9 cellular contexts compared by ENCODE assay signal in genomic region chr6:3455121-3455489, GRCh38. TPM values are rescaled to one million over a fixed set of nuclear protein-coding genes. Genes with fewer than 3 reads are reported as not detected.
A peak's percentile ranks its signal among the peaks of the same experiment; 100 is the strongest.
DNase-seq lines count a peak whose midpoint lies in the region; ATAC-seq and TF ChIP-seq lines count a peak whose summit lies in the region.
"Had no signal": no experiment of that assay in that cellular context is flagged by ENCODE, and none has a peak within 500 bp of the region (broad histone marks: within the 10 kb centered on the region; RNA-seq: fewer than 3 reads in every experiment).

No MANE protein-coding gene starts in this region.

- peak overlapping the region; percentile 91 for H3K9ac ChIP-seq in adipocyte (ENCODE audit: low read length)

- H3K36me3 Mint-ChIP-seq in activated CD8-positive, alpha-beta T cell treated with anti-CD3 and anti-CD28 coated beads for 36 hours (ENCODE audit: low read depth) = no peaks in the 10 kb centered on the region
- no peaks in the 10 kb centered on the region for H3K36me3 Mint-ChIP-seq in activated CD8-positive, alpha-beta T cell treated with anti-CD3 and anti-CD28 coated beads, Interleukin-2, amount 10 ng/mL, durations not matched to agents 7 days and 5 days (ENCODE audit: low read depth)

- H3K27ac Mint-ChIP-seq in activated CD8-positive, alpha-beta T cell treated with anti-CD3 and anti-CD28 coated beads for 36 hours = no peak overlapping the region
- no peak overlapping the region for H3K27ac Mint-ChIP-seq in activated CD8-positive, alpha-beta T cell treated with anti-CD3 and anti-CD28 coated beads, Interleukin-2, amount 10 ng/mL, durations not matched to agents 7 days and 5 days

- H3K4me1 Mint-ChIP-seq in activated CD8-positive, alpha-beta T cell treated with anti-CD3 and anti-CD28 coated beads for 36 hours (ENCODE audit: low read depth) = peaks cover 5% of the 10 kb centered on the region
- peaks cover 6% of the 10 kb centered on the region for H3K4me1 Mint-ChIP-seq in activated CD8-positive, alpha-beta T cell treated with anti-CD3 and anti-CD28 coated beads, Interleukin-2, amount 10 ng/mL, durations not matched to agents 7 days and 5 days (ENCODE audit: low read depth)

- no peak overlapping the region for H3K4me3 Mint-ChIP-seq in activated CD8-positive, alpha-beta T cell treated with anti-CD3 and anti-CD28 coated beads for 36 hours
- H3K4me3 Mint-ChIP-seq in activated CD8-positive, alpha-beta T cell treated with anti-CD3 and anti-CD28 coated beads, Interleukin-2, amount 10 ng/mL, durations not matched to agents 7 days and 5 days = no peak overlapping the region

- peaks cover 50% of the 10 kb centered on the region for H3K4me1 ChIP-seq in adipocyte (ENCODE audit: control insufficient read depth, insufficient read depth, low read length)
- H3K4me1 ChIP-seq in left lung = peaks cover 4 to 11% of the 10 kb centered on the region in 2 donors
- H3K4me1 ChIP-seq: SJCRH30 had no signal

- peak; percentile 49 for ATAC-seq in activated CD8-positive, alpha-beta T cell treated with anti-CD3 and anti-CD28 coated beads for 36 hours
- ATAC-seq in activated CD8-positive, alpha-beta T cell treated with anti-CD3 and anti-CD28 coated beads, Interleukin-2, amount 10 ng/mL, durations not matched to agents 7 days and 5 days = no peak
- ATAC-seq in left lung (peak; percentile 27), GM21529 (IDR thresholded peaks at IDR 0.05; ENCODE audit: unreplicated experiment) (no peak), HG03139 (IDR thresholded peaks at IDR 0.05; ENCODE audit: unreplicated experiment) (no peak)

- no peak for TF ChIP-seq CTCF in activated CD8-positive, alpha-beta T cell treated with anti-CD3 and anti-CD28 coated beads for 36 hours (IDR thresholded peaks at IDR 0.05)
- TF ChIP-seq CTCF in left lung (IDR thresholded peaks at IDR 0.05) = no peak

- no peaks in the 10 kb centered on the region for H3K9me3 ChIP-seq in adipocyte (ENCODE audit: control insufficient read depth, low read length)
- H3K9me3 ChIP-seq in left lung = no peaks in the 10 kb centered on the region
- H3K9me3 ChIP-seq: SJCRH30 had no signal

- CTCF ChIA-PET in activated CD8-positive, alpha-beta T cell treated with anti-CD3 and anti-CD28 coated beads for 36 hours (lab: Charles Lee) = interaction anchor here (1.1 kb wide), 1 partner anchor 16 kb away, joined by 3 read pairs; no protein-coding TSS in a partner anchor
- CTCF ChIA-PET in activated CD8-positive, alpha-beta T cell treated with anti-CD3 and anti-CD28 coated beads, Interleukin-2, amount 10 ng/mL, durations not matched to agents 7 days and 5 days (lab: Charles Lee) = interaction anchor here (1.3 kb wide), 1 partner anchor 11 kb away, joined by 3 read pairs; no protein-coding TSS in a partner anchor

- H3K36me3 ChIP-seq in adipocyte (ENCODE audit: control insufficient read depth, insufficient read depth, low read length, severe bottlenecking) = no peaks in the 10 kb centered on the region
- H3K36me3 ChIP-seq in left lung = no peaks in the 10 kb centered on the region
- H3K36me3 ChIP-seq: SJCRH30 had no signal

- H3K27me3 Mint-ChIP-seq in activated CD8-positive, alpha-beta T cell treated with anti-CD3 and anti-CD28 coated beads for 36 hours = peaks cover 26% of the 10 kb centered on the region
- peaks cover 36% of the 10 kb centered on the region for H3K27me3 Mint-ChIP-seq in activated CD8-positive, alpha-beta T cell treated with anti-CD3 and anti-CD28 coated beads, Interleukin-2, amount 10 ng/mL, durations not matched to agents 7 days and 5 days (ENCODE audit: low read depth)

- peak overlapping the region; percentile 97 for H3K4me3 ChIP-seq in adipocyte (ENCODE audit: low read length)
- H3K4me3 ChIP-seq in left lung = peak overlapping the region; percentile 47 to 55

- H3K27me3 ChIP-seq in adipocyte (replicated peaks; ENCODE audit: control insufficient read depth, insufficient read depth, low read length) = no peaks in the 10 kb centered on the region
- H3K27me3 ChIP-seq in left lung = peaks cover 0 to 72% of the 10 kb centered on the region in 2 donors

- H3K9me3 Mint-ChIP-seq in activated CD8-positive, alpha-beta T cell treated with anti-CD3 and anti-CD28 coated beads for 36 hours = no peaks in the 10 kb centered on the region
- H3K9me3 Mint-ChIP-seq in activated CD8-positive, alpha-beta T cell treated with anti-CD3 and anti-CD28 coated beads, Interleukin-2, amount 10 ng/mL, durations not matched to agents 7 days and 5 days (ENCODE audit: insufficient read depth) = no peaks in the 10 kb centered on the region

- POLR2A ChIA-PET in activated CD8-positive, alpha-beta T cell treated with anti-CD3 and anti-CD28 coated beads for 36 hours (lab: Charles Lee) = no interaction called here
- POLR2A ChIA-PET in activated CD8-positive, alpha-beta T cell treated with anti-CD3 and anti-CD28 coated beads, Interleukin-2, amount 10 ng/mL, durations not matched to agents 7 days and 5 days (lab: Charles Lee) = no interaction called here

- intact Hi-C loops in activated CD8-positive, alpha-beta T cell treated with anti-CD3 and anti-CD28 coated beads for 36 hours (cut with micrococcal nuclease) = loop anchor here (5.0 kb wide), 1 partner anchor 43 kb away; no protein-coding TSS in a partner anchor
- intact Hi-C loops in left lung (cut with DNase I) = loop anchor here in 1 of 2 donors (10.0 kb wide), 1 partner anchor 170 kb away; no protein-coding TSS in a partner anchor

- peak; percentile 56 for DNase-seq in activated CD8-positive, alpha-beta T cell treated with anti-CD3 and anti-CD28 coated beads for 36 hours
- DNase-seq in activated CD8-positive, alpha-beta T cell treated with anti-CD3 and anti-CD28 coated beads, Interleukin-2, amount 10 ng/mL, durations not matched to agents 7 days and 5 days = no peak
- DNase-seq in adipocyte (ENCODE audit: low read depth) (no peak), left lung (no peak), superior temporal gyrus (ENCODE audit: extremely low spot score) (peak; percentile 73), SKM-1 (lab: John Stamatoyannopoulos, UW; ENCODE audit: unreplicated experiment) (no peak)

- H3K27ac ChIP-seq in left lung = no peak overlapping the region
- H3K27ac ChIP-seq: SJCRH30 had no signal

RNA-seq across cellular contexts. Expression of gene SLC22A23, which starts 1.7 kb away (rescaled TPM):
- under 1 TPM; 0.16 to 0.34 TPM for total RNA-seq in activated CD8-positive, alpha-beta T cell treated with anti-CD3 and anti-CD28 coated beads for 36 hours
- under 1 TPM; 0.23 to 0.24 TPM for total RNA-seq in activated CD8-positive, alpha-beta T cell treated with anti-CD3 and anti-CD28 coated beads, Interleukin-2, amount 10 ng/mL, durations not matched to agents 7 days and 5 days
- total RNA-seq in left lung = 10 to 100 TPM; 24.4 to 25.7 TPM

Comparison
In these comparisons a context has a peak if more than half of its experiments do, and no peak if none do; other contexts are left out.
1. ATAC-seq: peak in activated CD8-positive, alpha-beta T cell treated with anti-CD3 and anti-CD28 coated beads for 36 hours (single experiment) and left lung (single experiment); none in activated CD8-positive, alpha-beta T cell treated with anti-CD3 and anti-CD28 coated beads, Interleukin-2, amount 10 ng/mL, durations not matched to agents 7 days and 5 days (single experiment), GM21529 (single experiment) and HG03139 (single experiment).
2. DNase-seq: peak in activated CD8-positive, alpha-beta T cell treated with anti-CD3 and anti-CD28 coated beads for 36 hours (single experiment) and superior temporal gyrus (single experiment); none in activated CD8-positive, alpha-beta T cell treated with anti-CD3 and anti-CD28 coated beads, Interleukin-2, amount 10 ng/mL, durations not matched to agents 7 days and 5 days (single experiment), adipocyte (single experiment), left lung (0 of 2) and SKM-1 (single experiment).
3. RNA of gene SLC22A23, which starts 1.7 kb away (total RNA-seq): 24.4 to 25.7 TPM in left lung; 0.16 to 0.34 TPM in activated CD8-positive, alpha-beta T cell treated with anti-CD3 and anti-CD28 coated beads for 36 hours and 0.23 to 0.24 TPM in activated CD8-positive, alpha-beta T cell treated with anti-CD3 and anti-CD28 coated beads, Interleukin-2, amount 10 ng/mL, durations not matched to agents 7 days and 5 days; every median in the first group is over 10 times any median in the second.